ENCODE assay signal across 20 cellular contexts in genomic region chr18:56433919-56434318, GRCh38.
"Had no signal": no experiment of that assay in that cellular context is flagged by ENCODE, and none has a peak within 500 bp of the region (broad histone marks: within the 10 kb centered on the region; RNA-seq: fewer than 3 reads in every experiment).

No MANE protein-coding gene starts in this region.

- H3K27ac Mint-ChIP-seq: activated CD4-positive, alpha-beta memory T cell treated with anti-CD3 and anti-CD28 coated beads, Interleukin-2, amount 10 ng/mL, durations not matched to agents 7 days and 5 days; activated naive CD4-positive, alpha-beta T cell treated with anti-CD3 and anti-CD28 coated beads, Interleukin-2, amount 10 ng/mL, durations not matched to agents 7 days and 5 days; activated naive CD8-positive, alpha-beta T cell treated with anti-CD3 and anti-CD28 coated beads, Interleukin-2, amount 50 U/mL, for 24 hours; activated T-cell treated with anti-CD3 and anti-CD28 coated beads, Interleukin-2, amount 50 U/mL, for 72 hours; memory B cell; nephron; stimulated activated naive CD8-positive, alpha-beta T cell treated with anti-CD3 and anti-CD28 coated beads, Interleukin-15, Interleukin-2, amounts not matched to agents 100 ng/mL and 50 ng/mL, for 24 hours had no signal

- H3K9me3 Mint-ChIP-seq: memory B cell; stimulated activated naive CD8-positive, alpha-beta T cell treated with anti-CD3 and anti-CD28 coated beads, Interleukin-15, Interleukin-2, amounts not matched to agents 100 ng/mL and 50 ng/mL, for 24 hours had no signal

- H3K27ac ChIP-seq: heart left ventricle, neutrophil, ovary, prostate gland, right atrium auricular region, thyroid gland, upper lobe of right lung had no signal

- H3K4me3 ChIP-seq: heart left ventricle, ovary, prostate gland, right atrium auricular region, thyroid gland, upper lobe of right lung had no signal

- ATAC-seq: activated naive CD8-positive, alpha-beta T cell treated with anti-CD3 and anti-CD28 coated beads, Interleukin-2, amount 50 U/mL, for 24 hours; activated T-cell treated with anti-CD3 and anti-CD28 coated beads, Interleukin-2, amount 50 U/mL, for 72 hours; heart left ventricle; upper lobe of right lung had no signal

- H3K36me3 Mint-ChIP-seq: activated naive CD4-positive, alpha-beta T cell treated with anti-CD3 and anti-CD28 coated beads, Interleukin-2, amount 10 ng/mL, durations not matched to agents 7 days and 5 days; memory B cell had no signal

- H3K4me1 Mint-ChIP-seq: activated CD4-positive, alpha-beta memory T cell treated with anti-CD3 and anti-CD28 coated beads, Interleukin-2, amount 10 ng/mL, durations not matched to agents 7 days and 5 days; activated naive CD4-positive, alpha-beta T cell treated with anti-CD3 and anti-CD28 coated beads, Interleukin-2, amount 10 ng/mL, durations not matched to agents 7 days and 5 days; activated naive CD8-positive, alpha-beta T cell treated with anti-CD3 and anti-CD28 coated beads, Interleukin-2, amount 50 U/mL, for 24 hours; memory B cell; nephron had no signal

- H3K36me3 ChIP-seq: heart left ventricle, neutrophil, ovary, prostate gland, right atrium auricular region, thyroid gland, upper lobe of right lung had no signal

- H3K4me1 ChIP-seq: heart left ventricle, prostate gland, right atrium auricular region, upper lobe of right lung had no signal

- DNase-seq: activated CD4-positive, alpha-beta memory T cell treated with anti-CD3 and anti-CD28 coated beads, Interleukin-2, amount 10 ng/mL, durations not matched to agents 7 days and 5 days; activated CD4-positive, alpha-beta T cell treated with anti-CD3 and anti-CD28 coated beads for 48 hours; activated effector memory CD4-positive, alpha-beta T cell treated with Interleukin-2 at 50 U/mL for 16 hours; activated naive CD4-positive, alpha-beta T cell treated with anti-CD3 and anti-CD28 coated beads, Interleukin-2, amount 10 ng/mL, durations not matched to agents 7 days and 5 days; activated naive CD8-positive, alpha-beta T cell treated with anti-CD3 and anti-CD28 coated beads, Interleukin-2, amount 50 U/mL, for 24 hours; activated T-cell treated with anti-CD3 and anti-CD28 coated beads, Interleukin-2, amount 50 U/mL, for 72 hours; cortex of kidney; heart left ventricle; ovary; stimulated activated CD4-positive, alpha-beta T cell treated with anti-CD3 and anti-CD28 coated beads, Interleukin-4, amount 100 ng/mL, for 24 hours; substantia nigra; T1000; thyroid gland; upper lobe of right lung had no signal

- H3K9me3 ChIP-seq: heart left ventricle, neutrophil, ovary, prostate gland, right atrium auricular region, thyroid gland, upper lobe of right lung had no signal

- H3K4me3 Mint-ChIP-seq: activated CD4-positive, alpha-beta memory T cell treated with anti-CD3 and anti-CD28 coated beads, Interleukin-2, amount 10 ng/mL, durations not matched to agents 7 days and 5 days; activated naive CD4-positive, alpha-beta T cell treated with anti-CD3 and anti-CD28 coated beads, Interleukin-2, amount 10 ng/mL, durations not matched to agents 7 days and 5 days; activated naive CD8-positive, alpha-beta T cell treated with anti-CD3 and anti-CD28 coated beads, Interleukin-2, amount 50 U/mL, for 24 hours; activated T-cell treated with anti-CD3 and anti-CD28 coated beads, Interleukin-2, amount 50 U/mL, for 72 hours; memory B cell; nephron; stimulated activated naive CD8-positive, alpha-beta T cell treated with anti-CD3 and anti-CD28 coated beads, Interleukin-15, Interleukin-2, amounts not matched to agents 100 ng/mL and 50 ng/mL, for 24 hours had no signal

- H3K27me3 ChIP-seq: heart left ventricle, neutrophil, ovary, right atrium auricular region, thyroid gland, upper lobe of right lung had no signal

- H3K27me3 Mint-ChIP-seq: activated CD4-positive, alpha-beta memory T cell treated with anti-CD3 and anti-CD28 coated beads, Interleukin-2, amount 10 ng/mL, durations not matched to agents 7 days and 5 days; activated naive CD4-positive, alpha-beta T cell treated with anti-CD3 and anti-CD28 coated beads, Interleukin-2, amount 10 ng/mL, durations not matched to agents 7 days and 5 days; activated naive CD8-positive, alpha-beta T cell treated with anti-CD3 and anti-CD28 coated beads, Interleukin-2, amount 50 U/mL, for 24 hours; stimulated activated naive CD8-positive, alpha-beta T cell treated with anti-CD3 and anti-CD28 coated beads, Interleukin-15, Interleukin-2, amounts not matched to agents 100 ng/mL and 50 ng/mL, for 24 hours had no signal
